In genomic region chr20:51955756-51956155, GRCh38 we compare ENCODE assay signal across 22 cellular contexts.
DNase-seq lines count a peak whose midpoint lies in the region; ATAC-seq and TF ChIP-seq lines count a peak whose summit lies in the region.
"Had no signal": no experiment of that assay in that cellular context is flagged by ENCODE, and none has a peak within 500 bp of the region (broad histone marks: within the 10 kb centered on the region; RNA-seq: fewer than 3 reads in every experiment).

No MANE protein-coding gene starts in this region.

- no peaks in the 10 kb centered on the region for H3K36me3 ChIP-seq in HEK293 (ENCODE audit: control insufficient read depth in 2 of 2, insufficient read depth in 1 of 2, low read length in 2 of 2)
- H3K36me3 ChIP-seq in endodermal cell (ENCODE audit: control insufficient read depth, insufficient read depth, low read length), result no peaks in the 10 kb centered on the region
- H3K36me3 ChIP-seq: thyroid gland had no signal

- POLR2A ChIA-PET in HEK293 (lab: Yijun Ruan, JAX), result no interaction called here

- no peak overlapping the region for H3K9ac ChIP-seq in endodermal cell (ENCODE audit: extremely low read depth, low read length, poor library complexity, severe bottlenecking)

- no peak for TF ChIP-seq CTCF in HEK293 (tag by site-specific recombination; IDR thresholded peaks at IDR 0.05)
- no peak for TF ChIP-seq CTCF in astrocyte of the cerebellum (IDR thresholded peaks at IDR 0.05; ENCODE audit: low read depth, low read length, missing control alignments)
- TF ChIP-seq CTCF in fibroblast of pulmonary artery (IDR thresholded peaks at IDR 0.05; ENCODE audit: low read length, missing control alignments), result no peak
- TF ChIP-seq CTCF in endodermal cell (conservative IDR thresholded peaks at IDR 0.05), result no peak

- no peak overlapping the region for H3K27ac Mint-ChIP-seq in endodermal cell
- no peak overlapping the region for H3K27ac Mint-ChIP-seq in T-helper 2 cell treated with Interferon-gamma antibody and Interleukin-4, amounts not matched to agents 5 μg/mL and 100 μg/mL, for 36 hours
- H3K27ac Mint-ChIP-seq: activated T-cell treated with anti-CD3 and anti-CD28 coated beads, Interleukin-2, amount 50 U/mL, for 72 hours; progenitor cell of endocrine pancreas had no signal

- H3K4me3 Mint-ChIP-seq in endodermal cell, result no peak overlapping the region
- no peak overlapping the region for H3K4me3 Mint-ChIP-seq in T-helper 2 cell treated with Interferon-gamma antibody and Interleukin-4, amounts not matched to agents 5 μg/mL and 100 μg/mL, for 36 hours
- H3K4me3 Mint-ChIP-seq: activated T-cell treated with anti-CD3 and anti-CD28 coated beads, Interleukin-2, amount 50 U/mL, for 72 hours had no signal

- in situ Hi-C loops in astrocyte of the cerebellum (cut with HindIII; ENCODE audit: low sequenced_read_pairs), result no loop called here

- H3K9me3 Mint-ChIP-seq in endodermal cell, result peaks cover 4% of the 10 kb centered on the region
- H3K9me3 Mint-ChIP-seq in T-helper 2 cell treated with Interferon-gamma antibody and Interleukin-4, amounts not matched to agents 5 μg/mL and 100 μg/mL, for 36 hours, result peaks cover 5% of the 10 kb centered on the region

- H3K4me1 ChIP-seq in HEK293 (ENCODE audit: control insufficient read depth, insufficient read depth, low read length), result peaks cover 22% of the 10 kb centered on the region
- peaks cover 8% of the 10 kb centered on the region for H3K4me1 ChIP-seq in endodermal cell (ENCODE audit: control insufficient read depth, insufficient read depth, low read length)
- H3K4me1 ChIP-seq: body of pancreas, thyroid gland had no signal

- H3K4me3 ChIP-seq in HEK293 (ENCODE audit: low read depth, low read length), result no peak overlapping the region
- no peak overlapping the region for H3K4me3 ChIP-seq in astrocyte of the cerebellum (ENCODE audit: low read depth, low read length)
- H3K4me3 ChIP-seq in fibroblast of pulmonary artery (replicated peaks; ENCODE audit: low read depth, low read length), result no peak overlapping the region
- H3K4me3 ChIP-seq in endodermal cell (ENCODE audit: low read length), result no peak overlapping the region
- H3K4me3 ChIP-seq: body of pancreas, skin epidermis, thyroid gland had no signal

- H3K4me1 Mint-ChIP-seq in endodermal cell, result peaks cover 26% of the 10 kb centered on the region
- H3K4me1 Mint-ChIP-seq in T-helper 2 cell treated with Interferon-gamma antibody and Interleukin-4, amounts not matched to agents 5 μg/mL and 100 μg/mL, for 36 hours (ENCODE audit: low read depth), result peaks cover 7% of the 10 kb centered on the region

- H3K27ac ChIP-seq in HEK293 (ENCODE audit: extremely low read depth, low read depth, low read length) (no peak overlapping the region), endodermal cell (ENCODE audit: low read depth, low read length) (no peak overlapping the region)
- H3K27ac ChIP-seq: body of pancreas, HL-60, skin epidermis, thyroid gland had no signal

- no peaks in the 10 kb centered on the region for H3K27me3 ChIP-seq in endodermal cell (ENCODE audit: control insufficient read depth, insufficient read depth, low read length, poor library complexity, severe bottlenecking)
- H3K27me3 ChIP-seq: body of pancreas, thyroid gland had no signal

- peaks cover 3% of the 10 kb centered on the region for H3K36me3 Mint-ChIP-seq in endodermal cell (ENCODE audit: low read depth)
- H3K36me3 Mint-ChIP-seq in T-helper 2 cell treated with Interferon-gamma antibody and Interleukin-4, amounts not matched to agents 5 μg/mL and 100 μg/mL, for 36 hours (ENCODE audit: low read depth), result no peaks in the 10 kb centered on the region

- WGBS in endodermal cell (ENCODE audit: insufficient coverage in 1 of 2, insufficient read length in 1 of 2), 2 experiments, result 88 to 100% methylated on average over 2 to 3 of the region's 3 CpGs

- DNase-seq in astrocyte of the cerebellum (ENCODE audit: low read depth) (peak; percentile 35), fibroblast of pulmonary artery (ENCODE audit: low read depth) (peak; percentile 44), endodermal cell (no peak)
- DNase-seq in stimulated activated CD4-positive, alpha-beta T cell treated with anti-CD3 and anti-CD28 coated beads, Interleukin-4, amount 100 ng/mL, for 1 hour, result no peak
- DNase-seq in T-helper 2 cell treated with Interferon-gamma antibody and Interleukin-4, amounts not matched to agents 5 μg/mL and 100 μg/mL, for 36 hours (ENCODE audit: low spot score), result no peak
- DNase-seq: activated naive CD4-positive, alpha-beta T cell treated with anti-CD3 and anti-CD28 coated beads, Interleukin-2, amount 50 U/mL, for 16 hours; activated T-cell treated with anti-CD3 and anti-CD28 coated beads, Interleukin-2, amount 50 U/mL, for 72 hours; body of pancreas; cortex of kidney; glutamatergic neuron; NCI-H1436; NCI-H526; stimulated activated CD4-positive, alpha-beta T cell treated with anti-CD3 and anti-CD28 coated beads, Interleukin-2, amount 100 ng/mL, for 24 hours; stimulated activated naive CD4-positive, alpha-beta T cell treated with Interleukin-2 at 50 U/mL for 16 hours; thyroid gland had no signal

- no peak for ATAC-seq in HG03439 (IDR thresholded peaks at IDR 0.05; ENCODE audit: unreplicated experiment)
- ATAC-seq: activated T-cell treated with anti-CD3 and anti-CD28 coated beads, Interleukin-2, amount 50 U/mL, for 72 hours; body of pancreas; left lobe of liver; Right ventricle myocardium inferior had no signal

- H3K27me3 Mint-ChIP-seq in endodermal cell (ENCODE audit: insufficient read depth), result no peaks in the 10 kb centered on the region
- H3K27me3 Mint-ChIP-seq in T-helper 2 cell treated with Interferon-gamma antibody and Interleukin-4, amounts not matched to agents 5 μg/mL and 100 μg/mL, for 36 hours (ENCODE audit: low read depth), result peaks cover 20% of the 10 kb centered on the region
- H3K27me3 Mint-ChIP-seq: progenitor cell of endocrine pancreas had no signal

- H3K9me3 ChIP-seq in HEK293 (ENCODE audit: control insufficient read depth, insufficient read depth, low read depth, low read length), result no peaks in the 10 kb centered on the region
- no peaks in the 10 kb centered on the region for H3K9me3 ChIP-seq in endodermal cell (ENCODE audit: control insufficient read depth, low read length)
- H3K9me3 ChIP-seq: body of pancreas, thyroid gland had no signal

- CTCF ChIA-PET in HEK293 (lab: Yijun Ruan, JAX), result no interaction called here

TF ChIP-seq in HEK293, 187 proteins besides CTCF, POLR2A, EP300 and RAD21:
- no peak for TF ChIP-seq ZNF341 (tag by site-specific recombination; IDR thresholded peaks at IDR 0.05; ENCODE audit: low read depth)
- TF ChIP-seq, protein P1, sequence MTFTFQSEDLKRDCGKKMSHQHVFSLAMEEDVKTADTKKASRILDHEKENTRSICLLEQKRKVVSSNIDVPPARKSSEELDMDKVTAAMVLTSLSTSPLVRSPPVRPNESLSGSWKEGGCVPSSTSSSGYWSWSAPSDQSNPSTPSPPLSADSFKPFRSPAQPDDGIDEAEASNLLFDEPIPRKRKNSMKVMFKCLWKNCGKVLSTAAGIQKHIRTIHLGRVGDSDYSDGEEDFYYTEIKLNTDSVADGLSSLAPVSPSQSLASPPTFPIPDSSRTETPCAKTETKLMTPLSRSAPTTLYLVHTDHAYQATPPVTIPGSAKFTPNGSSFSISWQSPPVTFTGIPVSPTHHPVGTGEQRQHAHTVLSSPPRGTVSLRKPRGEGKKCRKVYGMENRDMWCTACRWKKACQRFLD (tag by site-specific recombination; IDR thresholded peaks at IDR 0.05), result no peak
- TF ChIP-seq ZNF707 (tag by site-specific recombination; IDR thresholded peaks at IDR 0.05), result no peak
- TF ChIP-seq PRDM10 (tag by site-specific recombination; IDR thresholded peaks at IDR 0.05), result 0 out of 2 replicates have a peak, but pooled peaks have one; percentile 21
- TF ChIP-seq ZNF521 (tag by site-specific recombination; IDR thresholded peaks at IDR 0.05), result no peak

Comparison
In these comparisons a context has a peak if more than half of its experiments do, and no peak if none do; other contexts are left out.
1. DNase-seq: peak in astrocyte of the cerebellum (single experiment) and fibroblast of pulmonary artery (single experiment); none in endodermal cell (single experiment), stimulated activated CD4-positive, alpha-beta T cell treated with anti-CD3 and anti-CD28 coated beads, Interleukin-4, amount 100 ng/mL, for 1 hour (single experiment) and T-helper 2 cell treated with Interferon-gamma antibody and Interleukin-4, amounts not matched to agents 5 μg/mL and 100 μg/mL, for 36 hours (single experiment).